9 cellular contexts compared by ENCODE assay signal in genomic region chr5:134006119-134006514, GRCh38. TPM values are rescaled to one million over a fixed set of nuclear protein-coding genes. Genes with fewer than 3 reads are reported as not detected.
DNase-seq lines count a peak whose midpoint lies in the region; ATAC-seq, FAIRE-seq and TF ChIP-seq lines count a peak whose summit lies in the region.
"Had no signal": no experiment of that assay in that cellular context is flagged by ENCODE, and none has a peak within 500 bp of the region (broad histone marks: within the 10 kb centered on the region; RNA-seq: fewer than 3 reads in every experiment).

No MANE protein-coding gene starts in this region.

- 0 out of 2 replicates have a peak overlapping the region, but pooled peaks have one; percentile 93 for H2BK5ac ChIP-seq in H1 (ENCODE audit: low read depth, low read length)

- H3K56ac ChIP-seq in H1 (replicated peaks; ENCODE audit: insufficient read length, low read depth, low read length) = no peak overlapping the region

- TF ChIP-seq RAD21 in H1 (IDR thresholded peaks at IDR 0.05 in 1 of 2, conservative IDR thresholded peaks at IDR 0.05 in 1 of 2; ENCODE audit: low read depth in 2 of 2, low read length in 2 of 2) = no peak

- H3K23me2 ChIP-seq in H1 (ENCODE audit: low read depth, low read length) = peaks cover 16% of the 10 kb centered on the region

- H3K18ac ChIP-seq in H1 (ENCODE audit: extremely low read depth, low read length) = no peak overlapping the region; the same call in none of the 2 replicates

- H4K91ac ChIP-seq in H1 (replicated peaks; ENCODE audit: insufficient read length, low read length) = peak overlapping the region; percentile 47

- H3K27me3 ChIP-seq in MG63 (no peaks in the 10 kb centered on the region), H1 (replicated peaks in 1 of 4; ENCODE audit: control insufficient read depth in 3 of 4, extremely low read depth in 1 of 4, insufficient read depth in 3 of 4, low read length in 3 of 4) (no peaks in the 10 kb centered on the region), neural progenitor cell (no peaks in the 10 kb centered on the region)

- H3K36me3 ChIP-seq in MG63 = peaks cover 39% of the 10 kb centered on the region
- H3K36me3 ChIP-seq in H1 (ENCODE audit: control insufficient read depth in 2 of 4, insufficient read depth in 4 of 4, low read length in 3 of 4) = no peaks in the 10 kb centered on the region; a peak in 1 of 8 replicates
- H3K36me3 ChIP-seq in neural progenitor cell = no peaks in the 10 kb centered on the region

- H3K9ac ChIP-seq in H1 (replicated peaks in 1 of 4; ENCODE audit: extremely low read depth in 1 of 4, low read depth in 3 of 4, low read length in 3 of 4) (no peak overlapping the region; a peak in 1 of 7 replicates), neural progenitor cell (no peak overlapping the region)

- H3K4me1 Mint-ChIP-seq in neural progenitor cell = peaks cover 36% of the 10 kb centered on the region

- H3K4me1 ChIP-seq in H1 (replicated peaks in 1 of 4; ENCODE audit: control insufficient read depth in 3 of 4, insufficient read depth in 4 of 4, low read length in 3 of 4) = peaks cover 4 to 27% (median 14%) of the 10 kb centered on the region in 4 experiments
- H3K4me1 ChIP-seq in neural progenitor cell = peaks cover 30% of the 10 kb centered on the region

- FAIRE-seq in H1 (lab: Jason Lieb, UNC) = no peak

- H3K36me3 Mint-ChIP-seq in neural progenitor cell = peaks cover 7% of the 10 kb centered on the region

- 0 out of 2 replicates have a peak overlapping the region, but pooled peaks have one; percentile 75 for H2AK5ac ChIP-seq in H1 (ENCODE audit: low read depth, low read length)

- no peak for DNase-seq in AG10803 (ENCODE audit: low read depth)
- no peak for DNase-seq in MG63
- DNase-seq in H1 (ENCODE audit: low read depth in 1 of 2, low spot score in 2 of 2) = peak in 1 of 2 experiments; percentile 60
- peak; percentile 24 for DNase-seq in neural progenitor cell (ENCODE audit: low spot score)
- no peak for DNase-seq in GM19238 (ENCODE audit: insufficient read length, low spot score)
- DNase-seq: cortex of kidney had no signal

- TF ChIP-seq CTCF in AG10803 (conservative IDR thresholded peaks at IDR 0.05; ENCODE audit: low read length) = no peak
- TF ChIP-seq CTCF in H1 (IDR thresholded peaks at IDR 0.05; ENCODE audit: control extremely low read depth in 1 of 3, insufficient read depth in 1 of 3, low read depth in 1 of 3, low read length in 3 of 3) = no peak
- no peak for TF ChIP-seq CTCF in neural progenitor cell (IDR thresholded peaks at IDR 0.05)

- H4K5ac ChIP-seq in H1 (ENCODE audit: insufficient read length, low read depth, low read length) = peak overlapping the region; percentile 13

- H3K27ac ChIP-seq in H1 (ENCODE audit: low read depth, low read length) (no peak overlapping the region), neural progenitor cell (no peak overlapping the region)

- peak overlapping the region; percentile 93 for H3K4me3 Mint-ChIP-seq in neural progenitor cell

- CTCF ChIA-PET in H1 (lab: Charles Lee; ENCODE audit: partially characterized antibody) = interaction anchor here (0.6 to 2.2 kb wide), 8 partner anchors 10 to 134 kb away, joined by 3 to 12 read pairs (median 6); no protein-coding TSS in a partner anchor

- no peak overlapping the region for H2AFZ ChIP-seq in H1 (ENCODE audit: low read length)
- no peak overlapping the region for H2AFZ ChIP-seq in neural progenitor cell (replicated peaks)

- 0 out of 2 replicates have a peak, but pooled peaks cover 6% of the 10 kb centered on the region for H3K79me1 ChIP-seq in H1 (ENCODE audit: low read depth, low read length)

- H4K20me1 ChIP-seq in H1 (replicated peaks in 1 of 2; ENCODE audit: control insufficient read depth in 1 of 2, insufficient read depth in 2 of 2, low read length in 2 of 2) = peaks cover 12 to 14% of the 10 kb centered on the region in 2 experiments
- peaks cover 32% of the 10 kb centered on the region for H4K20me1 ChIP-seq in neural progenitor cell (ENCODE audit: low read depth)

- TF ChIP-seq EP300 in H1 (IDR thresholded peaks at IDR 0.05; ENCODE audit: borderline replicate concordance in 1 of 2, low read depth in 2 of 2, low read length in 2 of 2) = no peak

- no peak overlapping the region for H2BK20ac ChIP-seq in H1 (ENCODE audit: low read length)

- H2BK120ac ChIP-seq in H1 (replicated peaks; ENCODE audit: low read depth, low read length) = no peak overlapping the region

- H3K27me3 Mint-ChIP-seq in neural progenitor cell (ENCODE audit: insufficient read depth, low read depth) = peaks cover 3% of the 10 kb centered on the region

- no peak overlapping the region for H3K14ac ChIP-seq in H1 (ENCODE audit: insufficient read length)

- ATAC-seq in GM21526 (IDR thresholded peaks at IDR 0.05; ENCODE audit: low FRiP score, unreplicated experiment) (no peak), GM18873 (IDR thresholded peaks at IDR 0.05; ENCODE audit: low FRiP score, unreplicated experiment) (no peak), HG03175 (IDR thresholded peaks at IDR 0.05; ENCODE audit: unreplicated experiment) (no peak)

- peaks cover 35% of the 10 kb centered on the region for H3F3A ChIP-seq in neural progenitor cell (ENCODE audit: low read depth)

- H2BK15ac ChIP-seq in H1 (ENCODE audit: low read length) = no peak overlapping the region

- WGBS in H1 (ENCODE audit: extremely low coverage in 1 of 2, insufficient coverage in 1 of 2, insufficient read length in 1 of 2, insufficient replicate concordance in 2 of 2, low coverage in 1 of 2, low lambda C conversion rate in 2 of 2, missing lambda C conversion rate in 1 of 2), 2 experiments = 48% methylated on average over 13 of the region's 13 CpGs; no CpG with 5 or more reads in 1 of the 2 experiments

- H3K79me2 ChIP-seq in H1 (ENCODE audit: control insufficient read depth in 1 of 2, insufficient read depth in 2 of 2, low read length in 2 of 2) (peaks cover 30 to 31% of the 10 kb centered on the region in 2 experiments), neural progenitor cell (ENCODE audit: low read depth) (peaks cover 43% of the 10 kb centered on the region)

- H2BK12ac ChIP-seq in H1 (ENCODE audit: low read depth, low read length) = no peak overlapping the region; the same call in 1 of the 2 replicates

- no peak overlapping the region for H3K23ac ChIP-seq in H1 (ENCODE audit: insufficient read length)

- no peaks in the 10 kb centered on the region for H3K9me3 ChIP-seq in MG63
- H3K9me3 ChIP-seq in H1 (ENCODE audit: insufficient read depth in 2 of 2, low read depth in 1 of 2, low read length in 1 of 2) = no peaks in the 10 kb centered on the region
- H3K9me3 ChIP-seq in neural progenitor cell (ENCODE audit: low read depth) = no peaks in the 10 kb centered on the region

- peak overlapping the region; percentile 62 for H4K8ac ChIP-seq in H1 (ENCODE audit: extremely low read depth, insufficient read depth, low read length)

- no peaks in the 10 kb centered on the region for H3K9me3 Mint-ChIP-seq in neural progenitor cell

- peak overlapping the region; percentile 68 for H3K4me3 ChIP-seq in AG10803 (ENCODE audit: low read length)
- peak overlapping the region; percentile 84; the same call in 1 of the 2 replicates for H3K4me3 ChIP-seq in MG63
- H3K4me3 ChIP-seq in H1 (ENCODE audit: extremely low read depth in 1 of 4, insufficient read depth in 2 of 4, low read depth in 3 of 4, low read length in 4 of 4) = peak overlapping the region; percentile 52 to 90 (median 66); a peak in 5 of 8 replicates
- peak overlapping the region; percentile 100 for H3K4me3 ChIP-seq in neural progenitor cell

- H3K4me2 ChIP-seq in H1 (ENCODE audit: insufficient read depth in 1 of 2, low read depth in 2 of 2, low read length in 2 of 2) (peak overlapping the region; percentile 87 to 91), neural progenitor cell (peak overlapping the region; percentile 87)

- POLR2A ChIA-PET in H1 (lab: Charles Lee; ENCODE audit: partially characterized antibody) = interaction anchor here (0.6 to 2.6 kb wide), 6 partner anchors 11 to 1537 kb away, joined by 3 to 10 read pairs (median 4); no protein-coding TSS in a partner anchor

- H3K27ac Mint-ChIP-seq in neural progenitor cell = no peak overlapping the region

- no peak for TF ChIP-seq POLR2A in H1 (IDR thresholded peaks at IDR 0.05; ENCODE audit: control extremely low read depth in 1 of 2, low read depth in 2 of 2, low read length in 2 of 2)

- H3K4ac ChIP-seq in H1 (replicated peaks; ENCODE audit: insufficient read length, low read depth, low read length) = no peak overlapping the region

TF ChIP-seq in H1, 55 proteins besides CTCF, POLR2A, EP300 and RAD21 (continues in another document):
- TF ChIP-seq SRF (IDR thresholded peaks at IDR 0.05; ENCODE audit: low read depth, low read length) = no peak

RNA-seq across cellular contexts. Expression of gene VDAC1, which starts 1.3 kb away (rescaled TPM):
- total RNA-seq in MG63 (2014; rRNA removed; shearing (Covaris generic); ENCODE audit: low replicate concordance) = 680 and 772 TPM in 2 replicates
- 285 and 301 TPM in 2 replicates for total RNA-seq in H1 (2021; fragmentation: NEBNext Ultra II Directional; extraction: Animal tissue kit (Norgen Biotek cat#: 25700))
- polyA plus RNA-seq in H1 (2011; rRNA removed) = 94.7 and 111 TPM in 2 replicates
- polyA plus RNA-seq in H1 (2011; cell fraction: cytosol; rRNA removed) = 124 TPM
- polyA plus RNA-seq in H1 (2011; cell fraction: nucleus; rRNA removed) = 71.2 TPM
- 255 to 279 TPM (median 268 TPM) in 4 replicates for polyA plus RNA-seq in H1 (2012, experiment 1 of 2)
- 112 TPM for polyA plus RNA-seq in H1 (2012, experiment 2 of 2)
- 187 TPM for polyA plus RNA-seq in H1 (2013, experiment 1 of 2)
- polyA plus RNA-seq in H1 (2013, experiment 2 of 2) = 189 TPM
- polyA minus RNA-seq in H1 (2011; rRNA and poly(A)+ RNA removed) = 121 and 151 TPM in 2 replicates
- 89.8 TPM for polyA minus RNA-seq in H1 (2011; cell fraction: cytosol; rRNA and poly(A)+ RNA removed)
- polyA minus RNA-seq in H1 (2011; cell fraction: nucleus; rRNA and poly(A)+ RNA removed) = 65.0 TPM
- total RNA-seq in neural progenitor cell (ENCODE audit: low replicate concordance) = 179 and 224 TPM in 2 replicates

RNA-seq across cellular contexts. Expression of gene C5orf15, which starts 37.7 kb away (rescaled TPM):
- total RNA-seq in MG63 (2014; rRNA removed; shearing (Covaris generic); ENCODE audit: low replicate concordance) = 96.2 and 153 TPM in 2 replicates
- 31.7 and 33.3 TPM in 2 replicates for total RNA-seq in H1 (2021; fragmentation: NEBNext Ultra II Directional; extraction: Animal tissue kit (Norgen Biotek cat#: 25700))
- 39.3 and 51.4 TPM in 2 replicates for polyA plus RNA-seq in H1 (2011; rRNA removed)
- polyA plus RNA-seq in H1 (2011; cell fraction: cytosol; rRNA removed) = 51.0 TPM
- 17.7 TPM for polyA plus RNA-seq in H1 (2011; cell fraction: nucleus; rRNA removed)
- 24.6 to 43.6 TPM (median 31.4 TPM) in 4 replicates for polyA plus RNA-seq in H1 (2012, experiment 1 of 2)
- polyA plus RNA-seq in H1 (2012, experiment 2 of 2) = 16.9 TPM
- polyA plus RNA-seq in H1 (2013, experiment 1 of 2) = 66.1 TPM
- polyA plus RNA-seq in H1 (2013, experiment 2 of 2) = 78.3 TPM
- 31.1 and 42.4 TPM in 2 replicates for polyA minus RNA-seq in H1 (2011; rRNA and poly(A)+ RNA removed)
- polyA minus RNA-seq in H1 (2011; cell fraction: cytosol; rRNA and poly(A)+ RNA removed) = 32.4 TPM
- 12.6 TPM for polyA minus RNA-seq in H1 (2011; cell fraction: nucleus; rRNA and poly(A)+ RNA removed)
- total RNA-seq in neural progenitor cell (ENCODE audit: low replicate concordance) = 71.0 and 120 TPM in 2 replicates
